1 cellular context compared by ENCODE assay signal in genomic region chr20:23638309-23638708, GRCh38.
TF ChIP-seq lines count a peak whose summit lies in the region.

No MANE protein-coding gene starts in this region.

TF ChIP-seq in IMR-90, 13 proteins besides CTCF, POLR2A, EP300 and RAD21:
- TF ChIP-seq, protein P1, sequence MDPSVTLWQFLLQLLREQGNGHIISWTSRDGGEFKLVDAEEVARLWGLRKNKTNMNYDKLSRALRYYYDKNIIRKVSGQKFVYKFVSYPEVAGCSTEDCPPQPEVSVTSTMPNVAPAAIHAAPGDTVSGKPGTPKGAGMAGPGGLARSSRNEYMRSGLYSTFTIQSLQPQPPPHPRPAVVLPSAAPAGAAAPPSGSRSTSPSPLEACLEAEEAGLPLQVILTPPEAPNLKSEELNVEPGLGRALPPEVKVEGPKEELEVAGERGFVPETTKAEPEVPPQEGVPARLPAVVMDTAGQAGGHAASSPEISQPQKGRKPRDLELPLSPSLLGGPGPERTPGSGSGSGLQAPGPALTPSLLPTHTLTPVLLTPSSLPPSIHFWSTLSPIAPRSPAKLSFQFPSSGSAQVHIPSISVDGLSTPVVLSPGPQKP (IDR thresholded peaks at IDR 0.05; ENCODE audit: borderline replicate concordance, low read depth, low read length), result no peak
- TF ChIP-seq MAZ (IDR thresholded peaks at IDR 0.05; ENCODE audit: borderline replicate concordance, low read depth, low read length), result no peak
- TF ChIP-seq NFE2L2 (IDR thresholded peaks at IDR 0.05; ENCODE audit: low read depth, low read length), result no peak
- TF ChIP-seq RFX5 (IDR thresholded peaks at IDR 0.05; ENCODE audit: low read depth, low read length), result no peak
- TF ChIP-seq MXI1 (IDR thresholded peaks at IDR 0.05; ENCODE audit: borderline replicate concordance, low read depth, low read length), result no peak
- TF ChIP-seq RCOR1 (IDR thresholded peaks at IDR 0.05; ENCODE audit: insufficient replicate concordance, low read length), result no peak
- no peak for TF ChIP-seq CEBPB (IDR thresholded peaks at IDR 0.05; ENCODE audit: low read depth, low read length)
- TF ChIP-seq FOS (IDR thresholded peaks at IDR 0.05; ENCODE audit: low read depth, low read length), result no peak
- TF ChIP-seq USF2 (IDR thresholded peaks at IDR 0.05; ENCODE audit: low read depth, low read length), result no peak
- no peak for TF ChIP-seq MAFK (IDR thresholded peaks at IDR 0.05; ENCODE audit: low read depth, low read length)
- no peak for TF ChIP-seq CHD1 (IDR thresholded peaks at IDR 0.05; ENCODE audit: low read depth, low read length)
- TF ChIP-seq SMC3 (IDR thresholded peaks at IDR 0.05; ENCODE audit: low read depth, low read length), result no peak
- TF ChIP-seq BHLHE40 (IDR thresholded peaks at IDR 0.05; ENCODE audit: low read depth, low read length), result no peak
